12 cellular contexts compared by ENCODE assay signal in the genomic region with DNA sequence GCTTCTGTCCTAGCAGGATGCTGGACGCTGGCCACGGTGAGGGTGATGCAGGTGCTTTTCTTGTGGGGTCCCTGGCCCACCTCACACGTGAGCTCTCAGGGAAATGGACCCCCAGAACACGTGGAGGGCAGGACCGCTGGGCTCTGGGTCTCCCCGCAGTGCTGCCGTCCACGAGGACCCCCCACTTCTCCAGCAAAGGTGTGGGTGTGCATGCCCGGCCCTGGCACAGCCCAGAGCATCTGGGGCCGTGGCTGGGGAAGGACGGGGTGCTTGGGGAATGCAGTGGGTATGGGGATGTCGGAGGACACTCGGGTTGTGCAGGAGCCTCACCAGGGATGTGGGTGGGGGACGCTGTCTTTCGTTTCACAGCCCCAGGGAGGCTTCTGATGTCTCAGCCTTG. TPM values are rescaled to one million over a fixed set of nuclear protein-coding genes. Genes with fewer than 3 reads are reported as not detected.
"Had no signal": no experiment of that assay in that cellular context is flagged by ENCODE, and none has a peak within 500 bp of the region (broad histone marks: within the 10 kb centered on the region; RNA-seq: fewer than 3 reads in every experiment).

No MANE protein-coding gene starts in this region.

RNA-seq across cellular contexts. Expression of a gene that starts 34.7 kb away (rescaled TPM):
- total RNA-seq: kidney epithelial cell; natural killer cell treated with Interleukin-12 subunit alpha and Interleukin-12 subunit beta and Interleukin-15 and Interleukin-18, amount 100 ng/mL, for 72 hours; osteoblast; progenitor cell of endocrine pancreas; pulmonary artery endothelial cell; renal cortical epithelial cell; right atrium auricular region; right lobe of liver; transverse colon; urinary bladder; vagina had no signal
- polyA plus RNA-seq: neural cell had no signal
